ENCODE assay signal across 13 cellular contexts in genomic region chr4:41160010-41160789, GRCh38. TPM values are rescaled to one million over a fixed set of nuclear protein-coding genes. Genes with fewer than 3 reads are reported as not detected.
DNase-seq lines count a peak whose midpoint lies in the region; ATAC-seq, FAIRE-seq and TF ChIP-seq lines count a peak whose summit lies in the region.
"Had no signal": no experiment of that assay in that cellular context is flagged by ENCODE, and none has a peak within 500 bp of the region (broad histone marks: within the 10 kb centered on the region; RNA-seq: fewer than 3 reads in every experiment).

No MANE protein-coding gene starts in this region.

- no peak overlapping the region for H2AK5ac ChIP-seq in IMR-90 (ENCODE audit: low read depth, low read length)

- WGBS in IMR-90 (ENCODE audit: extremely low coverage in 2 of 2, insufficient read length in 1 of 2), 2 experiments: 60% methylated on average over 1 of the region's 10 CpGs; no CpG with 5 or more reads in 1 of the 2 experiments
- 88% methylated on average over 8 of the region's 10 CpGs for WGBS in HepG2 (ENCODE audit: low lambda C conversion rate)

- peak overlapping the region; percentile 0; the same call in 1 of the 2 replicates for H3K18ac ChIP-seq in IMR-90 (ENCODE audit: low read depth, low read length)

- POLR2A ChIA-PET in IMR-90 (lab: Charles Lee; ENCODE audit: unreplicated experiment) (interaction anchor here (0.6 kb wide), 1 partner anchor 62 kb away, joined by 4 read pairs; no protein-coding TSS in a partner anchor), HepG2 (lab: Yijun Ruan, JAX) (interaction anchor here (1.1 to 1.4 kb wide), 2 partner anchors 17 to 26 kb away, joined by 3 to 4 read pairs; no protein-coding TSS in a partner anchor)

- H3K9me1 ChIP-seq in IMR-90 (ENCODE audit: insufficient read depth, low read length): peaks cover 21% of the 10 kb centered on the region

- peaks cover 16% of the 10 kb centered on the region for H3K4me1 ChIP-seq in IMR-90 (ENCODE audit: control insufficient read depth, insufficient read depth, low read length)
- peaks cover 100% of the 10 kb centered on the region for H3K4me1 ChIP-seq in HepG2 (ENCODE audit: insufficient read depth, low read length)
- H3K4me1 ChIP-seq in HAP-1: peaks cover 3% of the 10 kb centered on the region; the same call in 1 of the 2 replicates

- dilution Hi-C loops in IMR-90 (cut with HindIII; ENCODE audit: low sequenced_read_pairs, unreplicated experiment): no loop called here

- peak; percentile 77 for ATAC-seq in IMR-90 (ENCODE audit: low read depth)
- no peak for ATAC-seq in HepG2
- ATAC-seq: effector memory CD8-positive, alpha-beta T cell; stimulated activated effector memory CD8-positive, alpha-beta T cell treated with anti-CD3 and anti-CD28 coated beads, Interleukin-12 subunit alpha, Interleukin-12 subunit beta, amount 100 ng/mL, for 72 hours had no signal

- H2BK120ac ChIP-seq in IMR-90 (ENCODE audit: low read depth, low read length): peak overlapping the region; percentile 42

- H3K27ac Mint-ChIP-seq in Calu3 (ENCODE audit: unreplicated experiment): no peak overlapping the region
- H3K27ac Mint-ChIP-seq: B cell; effector memory CD8-positive, alpha-beta T cell; stimulated activated effector memory CD8-positive, alpha-beta T cell treated with anti-CD3 and anti-CD28 coated beads, Interleukin-12 subunit alpha, Interleukin-12 subunit beta, amount 100 ng/mL, for 72 hours had no signal

- H4K5ac ChIP-seq in IMR-90 (ENCODE audit: low read depth, low read length): 0 out of 2 replicates have a peak overlapping the region, but pooled peaks have one; percentile 3

- no peak overlapping the region for H3K4me3 Mint-ChIP-seq in Calu3 (ENCODE audit: low read depth, unreplicated experiment)
- H3K4me3 Mint-ChIP-seq: B cell; effector memory CD8-positive, alpha-beta T cell; stimulated activated effector memory CD8-positive, alpha-beta T cell treated with anti-CD3 and anti-CD28 coated beads, Interleukin-12 subunit alpha, Interleukin-12 subunit beta, amount 100 ng/mL, for 72 hours had no signal

- FAIRE-seq in bronchial epithelial cell (lab: Jason Lieb, UNC): peak; percentile 83
- no peak for FAIRE-seq in HepG2 (lab: Jason Lieb, UNC)

- intact Hi-C loops in IMR-90 (cut with micrococcal nuclease) (no loop called here), HepG2 (cut with micrococcal nuclease; ENCODE audit: unreplicated experiment) (loop anchor here (5.0 kb wide), 1 partner anchor 52 kb away; the partner anchor contains the start of gene APBB2), Calu3 (cut with micrococcal nuclease; ENCODE audit: unreplicated experiment) (no loop called here)

- H3K4me1 Mint-ChIP-seq in Calu3 (ENCODE audit: low read depth, unreplicated experiment): no peaks in the 10 kb centered on the region
- H3K4me1 Mint-ChIP-seq: B cell; stimulated activated effector memory CD8-positive, alpha-beta T cell treated with anti-CD3 and anti-CD28 coated beads, Interleukin-12 subunit alpha, Interleukin-12 subunit beta, amount 100 ng/mL, for 72 hours had no signal

- H3K4me3 ChIP-seq in IMR-90 (ENCODE audit: insufficient read depth, low read depth, low read length) (no peak overlapping the region), bronchial epithelial cell (ENCODE audit: low read depth, low read length) (no peak overlapping the region), HepG2 (replicated peaks in 1 of 3; ENCODE audit: insufficient read depth in 1 of 3, low read depth in 2 of 3, low read length in 3 of 3) (no peak overlapping the region), HAP-1 (no peak overlapping the region)
- H3K4me3 ChIP-seq: skin epidermis had no signal

- H3K36me3 ChIP-seq in IMR-90 (ENCODE audit: control insufficient read depth, insufficient read depth, low read length) (no peaks in the 10 kb centered on the region), bronchial epithelial cell (ENCODE audit: control insufficient read depth, insufficient read depth, low read length) (no peaks in the 10 kb centered on the region), HepG2 (replicated peaks in 1 of 2; ENCODE audit: control insufficient read depth in 1 of 2, insufficient read depth in 2 of 2, low read length in 2 of 2) (no peaks in the 10 kb centered on the region), HAP-1 (replicated peaks) (no peaks in the 10 kb centered on the region)

- H2AFZ ChIP-seq in IMR-90 (replicated peaks; ENCODE audit: low read length, poor library complexity): peak overlapping the region; percentile 16
- no peak overlapping the region for H2AFZ ChIP-seq in HepG2 (ENCODE audit: low read length)

- H4K91ac ChIP-seq in IMR-90 (ENCODE audit: insufficient read depth, low read depth, low read length): no peak overlapping the region

- peak overlapping the region; percentile 69 for H2AK9ac ChIP-seq in IMR-90 (replicated peaks; ENCODE audit: low read depth, low read length, poor library complexity)

- in situ Hi-C loops in ACHN (cut with HindIII; ENCODE audit: low pct_ligation_motif_present, low pct_unique_long_range_greater_than_20kb, low sequenced_read_pairs) (no loop called here), IMR-90 (cut with MboI; ENCODE audit: low sequenced_read_pairs) (no loop called here), HepG2 (cut with HindIII; ENCODE audit: extremely low pct_ligation_motif_present, low pct_unique_long_range_greater_than_20kb) (no loop called here), HAP-1 (cut with MboI; ENCODE audit: low sequenced_read_pairs) (no loop called here)

- peak overlapping the region; percentile 47; the same call in 1 of the 2 replicates for H3K4me2 ChIP-seq in IMR-90 (ENCODE audit: low read depth, low read length)
- no peak overlapping the region for H3K4me2 ChIP-seq in HepG2 (ENCODE audit: low read depth, low read length)

- no peak overlapping the region for H3K56ac ChIP-seq in IMR-90 (ENCODE audit: extremely low read depth, insufficient read depth, low read length)

- TF ChIP-seq CTCF in IMR-90 (conservative IDR thresholded peaks at IDR 0.05; ENCODE audit: low read depth, low read length) (no peak), bronchial epithelial cell (IDR thresholded peaks at IDR 0.05; ENCODE audit: insufficient read depth, low read length, severe bottlenecking) (no peak), HepG2 (CRISPR knock-in tag; IDR thresholded peaks at IDR 0.05) (no peak), Calu3 (IDR thresholded peaks at IDR 0.05; ENCODE audit: unreplicated experiment) (no peak)

- peak overlapping the region; percentile 42; the same call in 1 of the 2 replicates for H2BK20ac ChIP-seq in IMR-90 (ENCODE audit: low read depth, low read length)

- H3K4ac ChIP-seq in IMR-90 (ENCODE audit: low read depth, low read length): peak overlapping the region; percentile 58; the same call in 1 of the 2 replicates

- peak overlapping the region; percentile 84 for H2BK5ac ChIP-seq in IMR-90 (ENCODE audit: low read depth, low read length, poor library complexity, severe bottlenecking)

- peak overlapping the region; percentile 4; the same call in 1 of the 2 replicates for H3K14ac ChIP-seq in IMR-90 (replicated peaks; ENCODE audit: low read depth, low read length)

- H3K27me3 ChIP-seq in IMR-90 (ENCODE audit: control insufficient read depth, insufficient read depth, low read length): no peaks in the 10 kb centered on the region
- H3K27me3 ChIP-seq in bronchial epithelial cell (ENCODE audit: control insufficient read depth, insufficient read depth, low read length): no peaks in the 10 kb centered on the region
- no peaks in the 10 kb centered on the region for H3K27me3 ChIP-seq in HepG2 (ENCODE audit: control insufficient read depth in 1 of 2, insufficient read depth in 2 of 2, low read length in 2 of 2)
- H3K27me3 ChIP-seq in HAP-1 (ENCODE audit: low read depth): no peaks in the 10 kb centered on the region

- CTCF ChIA-PET in IMR-90 (lab: Yijun Ruan, JAX) (interaction anchor here (0.8 to 1.0 kb wide), 2 partner anchors 17 to 44 kb away, joined by 3 read pairs; no protein-coding TSS in a partner anchor), HepG2 (lab: Yijun Ruan, JAX; ENCODE audit: low intra/inter-chr PET ratio, low total read pairs) (no interaction called here), Calu3 (lab: Charles Lee) (interaction anchor here (0.7 kb wide), 1 partner anchor 17 kb away, joined by 7 read pairs; no protein-coding TSS in a partner anchor)

- peaks cover 31 to 69% of the 10 kb centered on the region in 2 experiments for H3K79me1 ChIP-seq in IMR-90 (ENCODE audit: low read depth in 1 of 2, low read length in 2 of 2)

- peaks cover 14% of the 10 kb centered on the region for H4K20me1 ChIP-seq in IMR-90 (ENCODE audit: insufficient read depth, low read length)
- H4K20me1 ChIP-seq in HepG2 (ENCODE audit: insufficient read depth, low read length): no peaks in the 10 kb centered on the region

- peak overlapping the region; percentile 7; the same call in 1 of the 3 replicates for H2BK15ac ChIP-seq in IMR-90 (ENCODE audit: low read depth, low read length)

- H3K27me3 Mint-ChIP-seq in Calu3 (ENCODE audit: unreplicated experiment): no peaks in the 10 kb centered on the region
- H3K27me3 Mint-ChIP-seq: effector memory CD8-positive, alpha-beta T cell had no signal

- H3K9me3 Mint-ChIP-seq in Calu3 (ENCODE audit: low read depth, unreplicated experiment): peaks cover 2% of the 10 kb centered on the region
- H3K9me3 Mint-ChIP-seq: effector memory CD8-positive, alpha-beta T cell had no signal

- peak overlapping the region in 1 of 2 experiments; percentile 19; a peak in 1 of 4 replicates for H4K8ac ChIP-seq in IMR-90 (ENCODE audit: low read depth in 2 of 2, low read length in 2 of 2)

- peak overlapping the region; percentile 70; the same call in 1 of the 2 replicates for H3K23ac ChIP-seq in IMR-90 (ENCODE audit: low read depth, low read length)

- no peak for TF ChIP-seq RAD21 in IMR-90 (IDR thresholded peaks at IDR 0.05; ENCODE audit: low read length)
- no peak for TF ChIP-seq RAD21 in HepG2 (CRISPR knock-in tag; IDR thresholded peaks at IDR 0.05)

- TF ChIP-seq POLR2A in IMR-90 (IDR thresholded peaks at IDR 0.05; ENCODE audit: low read depth, low read length) (no peak), HepG2 (IDR thresholded peaks at IDR 0.05; ENCODE audit: insufficient read depth in 1 of 2, low read depth in 2 of 2, low read length in 2 of 2) (no peak)

- TF ChIP-seq EP300 in HepG2 (IDR thresholded peaks at IDR 0.05; ENCODE audit: low read depth in 2 of 2, low read length in 2 of 2) (no peak), HepG2 (CRISPR knock-in tag; IDR thresholded peaks at IDR 0.05; ENCODE audit: borderline replicate concordance) (no peak)

- DNase-seq in ACHN (peak; percentile 48), IMR-90 (peak; percentile 96), bronchial epithelial cell (ENCODE audit: low read depth) (peak; percentile 97), HepG2 (ENCODE audit: low spot score) (no peak), Calu3 (no peak), NCI-H1694 (lab: John Stamatoyannopoulos, UW) (no peak), HAP-1 (ENCODE audit: low spot score in 2 of 2) (no peak), retina (no peak)
- DNase-seq: activated effector memory CD4-positive, alpha-beta T cell treated with anti-CD3 and anti-CD28 coated beads, Interleukin-2, amount 50 U/mL, for 16 hours; effector memory CD8-positive, alpha-beta T cell had no signal

- H3K9ac ChIP-seq in IMR-90 (ENCODE audit: low read depth, low read length) (no peak overlapping the region), HepG2 (ENCODE audit: insufficient read depth, low read depth, low read length) (no peak overlapping the region)

- no peaks in the 10 kb centered on the region for H3K36me3 Mint-ChIP-seq in Calu3 (ENCODE audit: insufficient read depth, unreplicated experiment)
- H3K36me3 Mint-ChIP-seq: stimulated activated effector memory CD8-positive, alpha-beta T cell treated with anti-CD3 and anti-CD28 coated beads, Interleukin-12 subunit alpha, Interleukin-12 subunit beta, amount 100 ng/mL, for 72 hours had no signal

- H3K79me2 ChIP-seq in HepG2 (ENCODE audit: insufficient read depth, low read length): peaks cover 28% of the 10 kb centered on the region

- no peak overlapping the region for H3K27ac ChIP-seq in IMR-90 (ENCODE audit: insufficient read depth, low read length)
- H3K27ac ChIP-seq in HepG2 (ENCODE audit: extremely low read length, insufficient read depth, low read length): peak overlapping the region; percentile 14

- no TSS peak for BruUV-seq in IMR-90 (replicated peaks; lab: Mats Ljungman, UMichigan)
- BruUV-seq in HepG2 (replicated peaks; lab: Mats Ljungman, UMichigan): no TSS peak
- BruUV-seq in Calu3 (replicated peaks; lab: Mats Ljungman, UMichigan): no TSS peak

- no peaks in the 10 kb centered on the region for H3K9me3 ChIP-seq in IMR-90 (ENCODE audit: control insufficient read depth, insufficient read depth, low read length)
- H3K9me3 ChIP-seq in HepG2 (ENCODE audit: low read length): no peaks in the 10 kb centered on the region
- H3K9me3 ChIP-seq in HAP-1: no peaks in the 10 kb centered on the region

RNA-seq across cellular contexts. Expression of gene APBB2, which starts 54.1 kb away (rescaled TPM):
- 64.7 and 75.5 TPM in 2 replicates for total RNA-seq in IMR-90 (2012; rRNA removed)
- 41.1 and 47.9 TPM in 2 replicates for polyA plus RNA-seq in IMR-90 (2012; rRNA removed)
- polyA plus RNA-seq in IMR-90 (2012; cell fraction: cytosol; rRNA removed): 21.2 and 27.8 TPM in 2 replicates
- 50.5 and 115 TPM in 2 replicates for polyA plus RNA-seq in IMR-90 (2012; cell fraction: nucleus; rRNA removed; ENCODE audit: low replicate concordance)
- total RNA-seq in bronchial epithelial cell: 39.2 and 45.2 TPM in 2 replicates
- 17.0 and 19.7 TPM in 2 replicates for total RNA-seq in HepG2 (2016; rRNA removed; fragmentation: Illumina TruSeq; extraction: Trizol)
- total RNA-seq in HepG2 (2016; cell fraction: cytosol; rRNA removed; fragmentation: Illumina TruSeq; extraction: Trizol; ENCODE audit: low read depth): 14.9 and 15.5 TPM in 2 replicates
- total RNA-seq in HepG2 (2016; cell fraction: insoluble cytoplasmic fraction; rRNA removed; fragmentation: Illumina TruSeq; extraction: Trizol): 17.3 and 17.6 TPM in 2 replicates
- total RNA-seq in HepG2 (2016; cell fraction: membrane; rRNA removed; fragmentation: Illumina TruSeq; extraction: Trizol): 11.9 and 12.0 TPM in 2 replicates
- 35.0 and 35.4 TPM in 2 replicates for total RNA-seq in HepG2 (2016; cell fraction: nucleus; rRNA removed; fragmentation: Illumina TruSeq; extraction: Trizol)
- 9.7 and 11.7 TPM in 2 replicates for polyA plus RNA-seq in HepG2 (2011; rRNA removed)
- polyA plus RNA-seq in HepG2 (2011; cell fraction: cytosol; rRNA removed): 10.4 and 11.7 TPM in 2 replicates
- 20.4 and 21.7 TPM in 2 replicates for polyA plus RNA-seq in HepG2 (2011; cell fraction: nucleus; rRNA removed)
- polyA plus RNA-seq in HepG2 (2012): 8.9 and 9.8 TPM in 2 replicates
- 0.61 and 0.73 TPM in 2 replicates for polyA plus RNA-seq in HepG2 (2016; cell fraction: cytosol; fragmentation: Illumina TruSeq; extraction: Trizol; ENCODE audit: low read depth)
- polyA plus RNA-seq in HepG2 (2016; cell fraction: insoluble cytoplasmic fraction; fragmentation: Illumina TruSeq; extraction: Trizol; ENCODE audit: low read depth): 12.6 and 12.9 TPM in 2 replicates
- 3.0 and 3.5 TPM in 2 replicates for polyA plus RNA-seq in HepG2 (2016; cell fraction: membrane; fragmentation: Illumina TruSeq; extraction: Trizol; ENCODE audit: low read depth)
- 17.6 and 19.8 TPM in 2 replicates for polyA plus RNA-seq in HepG2 (2016; cell fraction: nucleus; fragmentation: Illumina TruSeq; extraction: Trizol; ENCODE audit: insufficient read depth, low read depth)
- polyA minus RNA-seq in HepG2 (2011; rRNA and poly(A)+ RNA removed; ENCODE audit: low replicate concordance): 15.2 and 41.3 TPM in 2 replicates
- 12.6 and 12.7 TPM in 2 replicates for polyA minus RNA-seq in HepG2 (2011; cell fraction: cytosol; rRNA and poly(A)+ RNA removed)
- 42.4 and 49.7 TPM in 2 replicates for polyA minus RNA-seq in HepG2 (2011; cell fraction: nucleus; rRNA and poly(A)+ RNA removed)
- 15.5 and 17.7 TPM in 2 replicates for total RNA-seq in Calu3 (2022)

Comparison
In these comparisons a context has a peak if more than half of its experiments do, and no peak if none do; other contexts are left out.
1. DNase-seq: peak in ACHN (single experiment), IMR-90 (single experiment) and bronchial epithelial cell (single experiment); none in HepG2 (single experiment), Calu3 (single experiment), NCI-H1694 (single experiment), HAP-1 (0 of 2) and retina (single experiment).